Comparison of ENCODE assay signal across 8 cellular contexts in the genomic region with DNA sequence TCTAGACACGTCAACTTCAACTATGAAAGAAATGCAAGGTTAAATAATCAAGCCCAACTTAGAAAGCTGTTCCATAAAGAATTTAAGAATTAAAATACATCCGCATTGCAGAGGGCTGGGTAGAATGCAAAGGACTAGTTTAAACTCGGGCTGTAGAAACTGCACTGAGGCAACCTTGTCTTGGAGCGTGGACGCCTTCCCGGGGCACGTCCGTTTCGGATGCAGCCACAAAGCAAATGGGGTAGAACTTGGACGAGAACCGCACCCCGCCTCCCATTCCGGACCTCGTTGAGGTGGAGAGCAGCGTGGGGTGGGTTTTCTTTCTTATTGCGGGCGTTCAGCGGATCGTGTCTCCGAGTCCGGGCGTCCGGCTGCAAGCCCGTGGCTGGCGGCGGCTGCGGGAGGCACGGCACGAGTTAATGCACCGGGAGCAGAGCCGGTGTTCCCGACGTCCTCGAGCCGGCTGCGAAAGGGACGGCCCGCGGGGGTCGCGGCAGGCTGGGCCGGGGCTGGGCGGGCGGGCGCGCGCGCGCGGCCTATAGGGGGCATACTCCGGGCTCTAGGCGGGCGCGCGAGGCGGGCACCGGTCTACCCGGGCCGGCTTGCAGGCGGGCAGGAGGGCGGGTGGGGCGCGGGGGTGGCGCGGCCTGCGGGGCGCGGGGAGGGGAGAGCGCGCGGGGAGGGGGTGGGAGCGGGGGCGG. TPM values are rescaled to one million over a fixed set of nuclear protein-coding genes. Genes with fewer than 3 reads are reported as not detected.
DNase-seq lines count a peak whose midpoint lies in the region; ATAC-seq and TF ChIP-seq lines count a peak whose summit lies in the region.

No MANE protein-coding gene starts in this region.

- peak overlapping the region; percentile 81 for H3K27ac ChIP-seq in CD4-positive, alpha-beta T cell (ENCODE audit: low read depth, low read length)
- H3K27ac ChIP-seq in cingulate gyrus (ENCODE audit: low read depth, low read length) (peak overlapping the region; percentile 78), liver (ENCODE audit: low read depth in 1 of 2, low read length in 2 of 2) (peak overlapping the region; percentile 92 to 93)

- no peaks in the 10 kb centered on the region for H3K27me3 ChIP-seq in CD4-positive, alpha-beta T cell (ENCODE audit: control insufficient read depth, insufficient read depth, low read length)
- no peaks in the 10 kb centered on the region for H3K27me3 ChIP-seq in liver (ENCODE audit: control insufficient read depth in 4 of 4, insufficient read depth in 4 of 4, low read length in 3 of 4)

- CTCF ChIA-PET in CD4-positive, alpha-beta T cell (lab: Charles Lee): interaction anchor here (0.5 to 1.2 kb wide), 2 partner anchors 17 to 80 kb away, joined by 3 to 5 read pairs; no protein-coding TSS in a partner anchor

- peak overlapping the region; percentile 97 for H3K27ac Mint-ChIP-seq in CD4-positive, alpha-beta T cell

- no peaks in the 10 kb centered on the region for H3K36me3 ChIP-seq in liver (ENCODE audit: control insufficient read depth in 4 of 4, insufficient read depth in 3 of 4, low read depth in 1 of 4, low read length in 3 of 4)

- POLR2A ChIA-PET in CD4-positive, alpha-beta T cell (lab: Charles Lee): interaction anchor here (0.6 to 1.7 kb wide), 10 partner anchors 25 to 972 kb away, joined by 3 to 9 read pairs (median 4); no protein-coding TSS in a partner anchor

- peak overlapping the region; percentile 66 to 92 (median 90) for H3K4me3 ChIP-seq in liver (ENCODE audit: low read depth in 1 of 3, low read length in 3 of 3)

- TF ChIP-seq CTCF in CD4-positive, alpha-beta T cell (IDR thresholded peaks at IDR 0.05): peak; percentile 18
- peak; percentile 25 for TF ChIP-seq CTCF in liver (IDR thresholded peaks at IDR 0.05; ENCODE audit: low read depth, low read length, missing input control)

- ATAC-seq in CD4-positive, alpha-beta T cell (ENCODE audit: poor library complexity): peak; percentile 4
- ATAC-seq in GM21423 (IDR thresholded peaks at IDR 0.05; ENCODE audit: unreplicated experiment) (peak; percentile 10), GM18520 (IDR thresholded peaks at IDR 0.05; ENCODE audit: unreplicated experiment) (no peak)

- peak in 9 of 10 experiments; percentile 19 to 65 (median 49) for DNase-seq in CD4-positive, alpha-beta T cell
- peak; percentile 35 for DNase-seq in LoVo (ENCODE audit: low spot score)
- peak; percentile 47 for DNase-seq in activated CD4-positive, alpha-beta T cell treated with anti-CD3 and anti-CD28 coated beads for 1 hour
- peak; percentile 41 to 51 for DNase-seq in stimulated activated CD4-positive, alpha-beta T cell treated with anti-CD3 and anti-CD28 coated beads, Interleukin-2, amount 100 ng/mL, for 48 hours

- peak; percentile 4 to 22 for TF ChIP-seq RAD21 in liver (IDR thresholded peaks at IDR 0.05)

- H3K9me3 Mint-ChIP-seq in CD4-positive, alpha-beta T cell: no peaks in the 10 kb centered on the region

- H3K4me1 ChIP-seq in liver (ENCODE audit: control insufficient read depth in 4 of 4, insufficient read depth in 4 of 4, low read length in 3 of 4): peaks cover 1 to 31% (median 19%) of the 10 kb centered on the region in 4 donors

- peaks cover 38% of the 10 kb centered on the region for H3K36me3 Mint-ChIP-seq in CD4-positive, alpha-beta T cell (ENCODE audit: low read depth)

- H3K27me3 Mint-ChIP-seq in CD4-positive, alpha-beta T cell: peaks cover 4% of the 10 kb centered on the region

- H3K9ac ChIP-seq in liver (ENCODE audit: low read depth in 1 of 2, low read length in 2 of 2): peak overlapping the region; percentile 82 to 93

- H3K4me1 Mint-ChIP-seq in CD4-positive, alpha-beta T cell (ENCODE audit: low read depth): peaks cover 46% of the 10 kb centered on the region

- no peaks in the 10 kb centered on the region for H3K9me3 ChIP-seq in CD4-positive, alpha-beta T cell (ENCODE audit: control insufficient read depth, low read length)
- no peaks in the 10 kb centered on the region for H3K9me3 ChIP-seq in liver (ENCODE audit: control insufficient read depth in 4 of 4, low read length in 3 of 4)

- intact Hi-C loops in CD4-positive, alpha-beta T cell (cut with DNase I, micrococcal nuclease): loop anchor here (2.0 to 10.0 kb wide), 11 partner anchors 19 to 1131 kb away; a partner anchor contains a TSS

- WGBS in liver: 1% methylated on average over 73 of the region's 73 CpGs

- peak overlapping the region; percentile 100 for H3K4me3 Mint-ChIP-seq in CD4-positive, alpha-beta T cell

TF ChIP-seq in liver, 16 proteins besides CTCF, POLR2A, EP300 and RAD21:
- TF ChIP-seq, protein P1, sequence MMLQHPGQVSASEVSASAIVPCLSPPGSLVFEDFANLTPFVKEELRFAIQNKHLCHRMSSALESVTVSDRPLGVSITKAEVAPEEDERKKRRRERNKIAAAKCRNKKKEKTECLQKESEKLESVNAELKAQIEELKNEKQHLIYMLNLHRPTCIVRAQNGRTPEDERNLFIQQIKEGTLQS (IDR thresholded peaks at IDR 0.05): no peak
- TF ChIP-seq JUND (IDR thresholded peaks at IDR 0.05) (no peak), GABPA (IDR thresholded peaks at IDR 0.05 in 1 of 2, conservative IDR thresholded peaks at IDR 0.05 in 1 of 2) (no peak), HNF4G (IDR thresholded peaks at IDR 0.05) (no peak), FOXA1 (IDR thresholded peaks at IDR 0.05) (no peak), TAF1 (conservative IDR thresholded peaks at IDR 0.05) (peak; percentile 76), FOXA2 (IDR thresholded peaks at IDR 0.05) (no peak), YY1 (IDR thresholded peaks at IDR 0.05) (no peak), RXRA (IDR thresholded peaks at IDR 0.05) (no peak), SP1 (IDR thresholded peaks at IDR 0.05) (no peak), EGR1 (IDR thresholded peaks at IDR 0.05; ENCODE audit: low read depth in 2 of 2) (no peak), NR2F2 (IDR thresholded peaks at IDR 0.05) (no peak), HNF4A (conservative IDR thresholded peaks at IDR 0.05) (no peak)
- TF ChIP-seq, protein P2, sequence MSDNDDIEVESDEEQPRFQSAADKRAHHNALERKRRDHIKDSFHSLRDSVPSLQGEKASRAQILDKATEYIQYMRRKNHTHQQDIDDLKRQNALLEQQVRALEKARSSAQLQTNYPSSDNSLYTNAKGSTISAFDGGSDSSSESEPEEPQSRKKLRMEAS (IDR thresholded peaks at IDR 0.05): no peak
- TF ChIP-seq, protein P3, sequence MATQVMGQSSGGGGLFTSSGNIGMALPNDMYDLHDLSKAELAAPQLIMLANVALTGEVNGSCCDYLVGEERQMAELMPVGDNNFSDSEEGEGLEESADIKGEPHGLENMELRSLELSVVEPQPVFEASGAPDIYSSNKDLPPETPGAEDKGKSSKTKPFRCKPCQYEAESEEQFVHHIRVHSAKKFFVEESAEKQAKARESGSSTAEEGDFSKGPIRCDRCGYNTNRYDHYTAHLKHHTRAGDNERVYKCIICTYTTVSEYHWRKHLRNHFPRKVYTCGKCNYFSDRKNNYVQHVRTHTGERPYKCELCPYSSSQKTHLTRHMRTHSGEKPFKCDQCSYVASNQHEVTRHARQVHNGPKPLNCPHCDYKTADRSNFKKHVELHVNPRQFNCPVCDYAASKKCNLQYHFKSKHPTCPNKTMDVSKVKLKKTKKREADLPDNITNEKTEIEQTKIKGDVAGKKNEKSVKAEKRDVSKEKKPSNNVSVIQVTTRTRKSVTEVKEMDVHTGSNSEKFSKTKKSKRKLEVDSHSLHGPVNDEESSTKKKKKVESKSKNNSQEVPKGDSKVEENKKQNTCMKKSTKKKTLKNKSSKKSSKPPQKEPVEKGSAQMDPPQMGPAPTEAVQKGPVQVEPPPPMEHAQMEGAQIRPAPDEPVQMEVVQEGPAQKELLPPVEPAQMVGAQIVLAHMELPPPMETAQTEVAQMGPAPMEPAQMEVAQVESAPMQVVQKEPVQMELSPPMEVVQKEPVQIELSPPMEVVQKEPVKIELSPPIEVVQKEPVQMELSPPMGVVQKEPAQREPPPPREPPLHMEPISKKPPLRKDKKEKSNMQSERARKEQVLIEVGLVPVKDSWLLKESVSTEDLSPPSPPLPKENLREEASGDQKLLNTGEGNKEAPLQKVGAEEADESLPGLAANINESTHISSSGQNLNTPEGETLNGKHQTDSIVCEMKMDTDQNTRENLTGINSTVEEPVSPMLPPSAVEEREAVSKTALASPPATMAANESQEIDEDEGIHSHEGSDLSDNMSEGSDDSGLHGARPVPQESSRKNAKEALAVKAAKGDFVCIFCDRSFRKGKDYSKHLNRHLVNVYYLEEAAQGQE (IDR thresholded peaks at IDR 0.05): peak; percentile 20
- TF ChIP-seq, protein P4, sequence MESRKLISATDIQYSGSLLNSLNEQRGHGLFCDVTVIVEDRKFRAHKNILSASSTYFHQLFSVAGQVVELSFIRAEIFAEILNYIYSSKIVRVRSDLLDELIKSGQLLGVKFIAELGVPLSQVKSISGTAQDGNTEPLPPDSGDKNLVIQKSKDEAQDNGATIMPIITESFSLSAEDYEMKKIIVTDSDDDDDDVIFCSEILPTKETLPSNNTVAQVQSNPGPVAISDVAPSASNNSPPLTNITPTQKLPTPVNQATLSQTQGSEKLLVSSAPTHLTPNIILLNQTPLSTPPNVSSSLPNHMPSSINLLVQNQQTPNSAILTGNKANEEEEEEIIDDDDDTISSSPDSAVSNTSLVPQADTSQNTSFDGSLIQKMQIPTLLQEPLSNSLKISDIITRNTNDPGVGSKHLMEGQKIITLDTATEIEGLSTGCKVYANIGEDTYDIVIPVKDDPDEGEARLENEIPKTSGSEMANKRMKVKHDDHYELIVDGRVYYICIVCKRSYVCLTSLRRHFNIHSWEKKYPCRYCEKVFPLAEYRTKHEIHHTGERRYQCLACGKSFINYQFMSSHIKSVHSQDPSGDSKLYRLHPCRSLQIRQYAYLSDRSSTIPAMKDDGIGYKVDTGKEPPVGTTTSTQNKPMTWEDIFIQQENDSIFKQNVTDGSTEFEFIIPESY (IDR thresholded peaks at IDR 0.05): no peak

RNA-seq across cellular contexts. Expression of a gene that starts 2.0 kb away (rescaled TPM):
- total RNA-seq in CD4-positive, alpha-beta T cell: 10 to 100 TPM; 32.0 to 33.0 TPM
- 10 to 100 TPM in 1 of 2 donors, 1 to 10 TPM in 1; 5.0 to 12.3 TPM for total RNA-seq in liver
- 1 to 10 TPM; 1.4 to 1.7 TPM for polyA plus RNA-seq in liver
